ENCODE assay signal across 38 cellular contexts in the genomic region with DNA sequence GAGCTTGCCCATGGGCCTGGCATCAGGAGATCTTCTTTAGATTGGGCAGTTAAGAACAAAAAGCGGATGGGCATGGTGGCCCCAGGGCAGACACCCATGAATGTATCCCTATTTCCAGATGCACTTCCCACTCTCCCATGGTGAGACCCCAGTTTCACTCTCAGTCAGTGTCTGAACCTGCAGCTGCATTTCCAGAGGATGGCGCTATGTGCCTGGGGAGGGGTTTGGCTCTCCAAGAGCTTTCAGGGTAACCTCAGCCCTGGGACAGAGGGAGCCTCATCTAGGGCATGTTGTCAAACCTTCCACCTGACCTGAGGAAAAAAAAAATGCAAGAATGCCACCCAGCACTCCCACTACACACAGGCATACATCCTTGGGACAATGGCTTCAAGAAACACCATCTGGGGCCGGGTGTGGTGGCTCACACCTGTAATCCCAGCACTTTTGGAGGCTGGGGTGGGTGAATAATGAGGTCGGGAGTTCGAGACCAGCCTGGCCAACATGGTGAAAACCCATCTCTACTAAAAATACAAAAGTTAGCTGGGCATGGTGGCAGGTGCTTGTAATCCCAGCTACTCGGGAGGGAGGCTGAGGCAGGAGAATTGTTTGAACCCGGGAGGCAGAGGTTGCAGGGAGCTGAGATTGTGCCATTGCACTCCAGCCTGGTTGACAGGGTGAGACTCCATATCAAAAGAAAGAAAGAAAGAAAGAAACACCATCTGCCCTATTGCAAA. TPM values are rescaled to one million over a fixed set of nuclear protein-coding genes. Genes with fewer than 3 reads are reported as not detected.
"Had no signal": no experiment of that assay in that cellular context is flagged by ENCODE, and none has a peak within 500 bp of the region (broad histone marks: within the 10 kb centered on the region; RNA-seq: fewer than 3 reads in every experiment).

No MANE protein-coding gene starts in this region.

- FAIRE-seq: bronchial epithelial cell, RCC 7860 had no signal

- H3K9me3 ChIP-seq: MG63 had no signal

- H3K27ac ChIP-seq: PC-9, RWPE1, VCaP had no signal

- H3K4me2 ChIP-seq: PC-9 had no signal

- H3K27ac Mint-ChIP-seq: activated B cell treated with CpG ODN at 0.5 μM for 24 hours; activated CD4-positive, alpha-beta memory T cell treated with anti-CD3 and anti-CD28 coated beads for 36 hours; activated naive CD4-positive, alpha-beta T cell treated with anti-CD3 and anti-CD28 coated beads, Interleukin-2, amount 10 ng/mL, durations not matched to agents 7 days and 5 days; activated naive CD8-positive, alpha-beta T cell; activated naive CD8-positive, alpha-beta T cell treated with anti-CD3 and anti-CD28 coated beads, Interleukin-2, amount 50 U/mL, for 24 hours; activated T-helper 1 cell treated with anti-CD3 and anti-CD28 coated beads, Interleukin-12 subunit alpha, Interleukin-12 subunit beta, Interleukin-2, Interleukin-4 antibody, amounts not matched to agents 30 ng/mL and 10 ng/mL and 1 ng/mL, durations not matched to agents 14 hours and 24 hours and 36 hours; brain had no signal

- DNase-seq: activated B cell treated with CpG ODN at 0.5 μM for 24 hours; activated CD4-positive, alpha-beta memory T cell treated with anti-CD3 and anti-CD28 coated beads for 36 hours; activated CD4-positive, alpha-beta T cell treated with anti-CD3 and anti-CD28 coated beads for 4 hours; activated CD4-positive, alpha-beta T cell treated with anti-CD3 and anti-CD28 coated beads, Interleukin-2, amount 50 U/mL, for 1 hour; activated CD4-positive, CD25-positive, alpha-beta regulatory T cell treated with anti-CD3 and anti-CD28 coated beads, Interleukin-2, amount 50 U/mL, for 72 hours; activated CD8-positive, alpha-beta memory T cell treated with anti-CD3 and anti-CD28 coated beads, Interleukin-2, amount 50 U/mL, for 4 hours; activated naive CD4-positive, alpha-beta T cell treated with anti-CD3 and anti-CD28 coated beads, Interleukin-2, amount 10 ng/mL, durations not matched to agents 7 days and 5 days; activated naive CD8-positive, alpha-beta T cell treated with anti-CD3 and anti-CD28 coated beads, Interleukin-2, amount 50 U/mL, for 24 hours; activated T-cell treated with anti-CD3 and anti-CD28 coated beads for 4 hours; activated T-cell treated with anti-CD3 and anti-CD28 coated beads, Interleukin-2, amount 50 U/mL, for 4 hours; anterior cingulate cortex; central memory CD4-positive, alpha-beta T cell; Kasumi-1; KG1; MG63; NCI-H1048; NCI-H1105 treated with DMSO at 0.1 percent for 48 hours; NCI-H1436; NCI-H1694; NCI-H2029; NCI-H510A; NCI-H526; NCI-H748 treated with DMSO at 0.1 percent for 48 hours; NK-92 treated with Interleukin-12 subunit alpha and Interleukin-12 subunit beta, amount 100 ng/mL, for 24 hours; PC-9; SW 1271; T-helper 1 cell; T-helper 2 cell; T-helper 9 cell had no signal

- H3K36me3 ChIP-seq: MG63 had no signal

- H3K36me3 Mint-ChIP-seq: activated CD4-positive, alpha-beta memory T cell treated with anti-CD3 and anti-CD28 coated beads for 36 hours; activated naive CD4-positive, alpha-beta T cell treated with anti-CD3 and anti-CD28 coated beads, Interleukin-2, amount 10 ng/mL, durations not matched to agents 7 days and 5 days; activated naive CD8-positive, alpha-beta T cell; brain had no signal

- ATAC-seq: activated naive CD8-positive, alpha-beta T cell treated with anti-CD3 and anti-CD28 coated beads, Interleukin-2, amount 50 U/mL, for 24 hours; activated T-cell treated with anti-CD3 and anti-CD28 coated beads, Interleukin-2, amount 50 U/mL, for 4 hours; Right ventricle myocardium inferior had no signal

- H3K4me3 ChIP-seq: MG63, PC-9 had no signal

- H3K4me1 Mint-ChIP-seq: activated B cell treated with CpG ODN at 0.5 μM for 24 hours; activated naive CD4-positive, alpha-beta T cell treated with anti-CD3 and anti-CD28 coated beads, Interleukin-2, amount 10 ng/mL, durations not matched to agents 7 days and 5 days; activated naive CD8-positive, alpha-beta T cell treated with anti-CD3 and anti-CD28 coated beads, Interleukin-2, amount 50 U/mL, for 24 hours; brain had no signal

- H3K27me3 Mint-ChIP-seq: activated naive CD4-positive, alpha-beta T cell treated with anti-CD3 and anti-CD28 coated beads, Interleukin-2, amount 10 ng/mL, durations not matched to agents 7 days and 5 days had no signal

- H2AFZ ChIP-seq: PC-9 had no signal

- H3K27me3 ChIP-seq: MG63 had no signal

- H3K4me3 Mint-ChIP-seq: activated B cell treated with CpG ODN at 0.5 μM for 24 hours; activated CD4-positive, alpha-beta memory T cell treated with anti-CD3 and anti-CD28 coated beads for 36 hours; activated naive CD4-positive, alpha-beta T cell treated with anti-CD3 and anti-CD28 coated beads, Interleukin-2, amount 10 ng/mL, durations not matched to agents 7 days and 5 days; activated naive CD8-positive, alpha-beta T cell; activated naive CD8-positive, alpha-beta T cell treated with anti-CD3 and anti-CD28 coated beads, Interleukin-2, amount 50 U/mL, for 24 hours; activated T-cell treated with anti-CD3 and anti-CD28 coated beads, Interleukin-2, amount 50 U/mL, for 4 hours; activated T-helper 1 cell treated with anti-CD3 and anti-CD28 coated beads, Interleukin-12 subunit alpha, Interleukin-12 subunit beta, Interleukin-2, Interleukin-4 antibody, amounts not matched to agents 30 ng/mL and 10 ng/mL and 1 ng/mL, durations not matched to agents 14 hours and 24 hours and 36 hours; brain had no signal

RNA-seq across cellular contexts. Expression of gene CST9L, which starts 1.9 kb away (rescaled TPM):
- total RNA-seq: activated B cell treated with CpG ODN at 0.5 μM for 24 hours; activated CD4-positive, alpha-beta memory T cell treated with anti-CD3 and anti-CD28 coated beads for 36 hours; activated T-cell treated with anti-CD3 and anti-CD28 coated beads, Interleukin-2, amount 50 U/mL, for 4 hours; activated T-helper 1 cell treated with anti-CD3 and anti-CD28 coated beads, Interleukin-12 subunit alpha, Interleukin-12 subunit beta, Interleukin-2, Interleukin-4 antibody, amounts not matched to agents 30 ng/mL and 10 ng/mL and 1 ng/mL, durations not matched to agents 14 hours and 24 hours and 36 hours; bronchial epithelial cell; OCI-LY7; PC-9; Right ventricle myocardium inferior had no signal

RNA-seq across cellular contexts. Expression of gene CST9, which starts 39.4 kb away (rescaled TPM):
- total RNA-seq: activated B cell treated with CpG ODN at 0.5 μM for 24 hours; activated CD4-positive, alpha-beta memory T cell treated with anti-CD3 and anti-CD28 coated beads for 36 hours; activated T-cell treated with anti-CD3 and anti-CD28 coated beads, Interleukin-2, amount 50 U/mL, for 4 hours; activated T-helper 1 cell treated with anti-CD3 and anti-CD28 coated beads, Interleukin-12 subunit alpha, Interleukin-12 subunit beta, Interleukin-2, Interleukin-4 antibody, amounts not matched to agents 30 ng/mL and 10 ng/mL and 1 ng/mL, durations not matched to agents 14 hours and 24 hours and 36 hours; bronchial epithelial cell; OCI-LY7; PC-9; Right ventricle myocardium inferior had no signal
